1 cellular context compared by ENCODE assay signal in genomic region chr19:55392820-55393219, GRCh38.
A peak's percentile ranks its signal among the peaks of the same experiment; 100 is the strongest.
TF ChIP-seq lines count a peak whose summit lies in the region.

No MANE protein-coding gene starts in this region.

TF ChIP-seq in H1, 55 proteins besides CTCF, POLR2A, EP300 and RAD21:
- TF ChIP-seq TAF7 (optimal IDR thresholded peaks at IDR 0.05; ENCODE audit: borderline replicate concordance, low read depth, low read length) (no peak), TAF1 (IDR thresholded peaks at IDR 0.05; ENCODE audit: low read depth, low read length) (0 out of 2 replicates have a peak, but pooled peaks have one; percentile 8), ASH2L (IDR thresholded peaks at IDR 0.05; ENCODE audit: low read length) (no peak), POLR2AphosphoS5 (IDR thresholded peaks at IDR 0.05; ENCODE audit: low read depth, low read length) (0 out of 2 replicates have a peak, but pooled peaks have one; percentile 36), E2F6 (IDR thresholded peaks at IDR 0.05) (0 out of 2 replicates have a peak, but pooled peaks have one; percentile 20), TEAD4 (IDR thresholded peaks at IDR 0.05; ENCODE audit: low read depth, low read length) (no peak), NANOG (IDR thresholded peaks at IDR 0.05; ENCODE audit: insufficient read depth, low read depth, low read length, poor library complexity, severe bottlenecking) (no peak)
